8 cellular contexts compared by ENCODE assay signal in the genomic region with DNA sequence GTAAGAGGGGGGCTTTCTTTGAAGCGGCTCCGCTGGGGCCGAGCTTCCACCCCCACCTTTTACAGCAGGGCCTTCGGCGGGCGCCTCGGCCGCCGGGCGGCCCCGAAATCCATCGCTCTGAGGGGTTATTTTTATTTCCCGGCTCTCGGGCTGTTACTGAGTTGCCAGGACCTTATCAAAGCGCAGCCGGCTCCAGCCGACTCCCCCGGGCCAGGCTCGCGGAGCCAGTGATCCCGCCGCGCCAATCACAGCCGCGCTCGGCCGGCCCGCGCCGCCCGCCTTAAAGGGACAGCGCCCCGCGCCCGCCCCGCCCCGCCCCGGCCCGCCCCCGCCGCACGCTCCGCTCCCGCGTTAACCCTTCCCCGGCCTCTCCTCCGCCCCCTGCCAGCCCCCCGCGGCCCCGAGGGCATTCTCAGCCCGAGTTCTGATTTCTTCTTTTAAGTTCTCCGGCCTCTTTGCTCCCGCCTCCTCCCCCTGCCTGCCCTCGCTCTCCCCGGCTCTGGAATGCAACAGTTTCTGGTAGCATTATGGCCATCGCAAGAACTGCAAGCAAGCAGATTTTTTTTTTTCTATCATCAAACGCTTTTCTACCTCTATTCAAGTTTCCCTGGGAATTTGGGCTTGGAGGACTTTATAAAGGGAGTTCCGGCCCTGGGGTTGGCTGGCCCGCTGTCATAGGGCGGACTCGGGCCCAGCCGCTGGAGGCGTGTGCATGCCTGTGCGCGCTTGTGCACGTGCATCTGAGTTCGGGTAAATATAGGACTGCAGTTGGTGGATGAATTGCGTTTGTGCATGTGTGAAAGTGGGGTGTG. TPM values are rescaled to one million over a fixed set of nuclear protein-coding genes. Genes with fewer than 3 reads are reported as not detected.
DNase-seq lines count a peak whose midpoint lies in the region; ATAC-seq and TF ChIP-seq lines count a peak whose summit lies in the region.

A gene with protein sequence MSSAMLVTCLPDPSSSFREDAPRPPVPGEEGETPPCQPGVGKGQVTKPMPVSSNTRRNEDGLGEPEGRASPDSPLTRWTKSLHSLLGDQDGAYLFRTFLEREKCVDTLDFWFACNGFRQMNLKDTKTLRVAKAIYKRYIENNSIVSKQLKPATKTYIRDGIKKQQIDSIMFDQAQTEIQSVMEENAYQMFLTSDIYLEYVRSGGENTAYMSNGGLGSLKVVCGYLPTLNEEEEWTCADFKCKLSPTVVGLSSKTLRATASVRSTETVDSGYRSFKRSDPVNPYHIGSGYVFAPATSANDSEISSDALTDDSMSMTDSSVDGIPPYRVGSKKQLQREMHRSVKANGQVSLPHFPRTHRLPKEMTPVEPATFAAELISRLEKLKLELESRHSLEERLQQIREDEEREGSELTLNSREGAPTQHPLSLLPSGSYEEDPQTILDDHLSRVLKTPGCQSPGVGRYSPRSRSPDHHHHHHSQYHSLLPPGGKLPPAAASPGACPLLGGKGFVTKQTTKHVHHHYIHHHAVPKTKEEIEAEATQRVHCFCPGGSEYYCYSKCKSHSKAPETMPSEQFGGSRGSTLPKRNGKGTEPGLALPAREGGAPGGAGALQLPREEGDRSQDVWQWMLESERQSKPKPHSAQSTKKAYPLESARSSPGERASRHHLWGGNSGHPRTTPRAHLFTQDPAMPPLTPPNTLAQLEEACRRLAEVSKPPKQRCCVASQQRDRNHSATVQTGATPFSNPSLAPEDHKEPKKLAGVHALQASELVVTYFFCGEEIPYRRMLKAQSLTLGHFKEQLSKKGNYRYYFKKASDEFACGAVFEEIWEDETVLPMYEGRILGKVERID (minus strand): TSS at position 255 of the 812 bp plus-strand sequence. CDS start 3,028 bp downstream, outside the sequence.

- TF ChIP-seq CTCF in OCI-LY7 (conservative IDR thresholded peaks at IDR 0.05; ENCODE audit: low read length) (peak; percentile 45), esophagus squamous epithelium (IDR thresholded peaks at IDR 0.05) (peak in 3 of 6 experiments; percentile 16 to 38 (median 36))

- no peaks in the 10 kb centered on the region for H3K36me3 ChIP-seq in CD4-positive, alpha-beta memory T cell (ENCODE audit: insufficient read depth, low read length)
- H3K36me3 ChIP-seq in OCI-LY7 (ENCODE audit: insufficient read depth, low read length) (0 out of 2 replicates have a peak, but pooled peaks cover 7% of the 10 kb centered on the region), esophagus squamous epithelium (peaks cover 0 to 6% (median 0%) of the 10 kb centered on the region in 3 donors)

- peaks cover 11 to 34% (median 22%) of the 10 kb centered on the region in 4 donors for H3K4me1 Mint-ChIP-seq in CD4-positive, alpha-beta memory T cell
- H3K4me1 Mint-ChIP-seq in activated T-cell treated with anti-CD3 and anti-CD28 coated beads, Interleukin-2, amount 50 U/mL, for 72 hours (ENCODE audit: low read depth) = peaks cover 37% of the 10 kb centered on the region

- H3K27me3 Mint-ChIP-seq in CD4-positive, alpha-beta memory T cell = no peaks in the 10 kb centered on the region
- peaks cover 7% of the 10 kb centered on the region for H3K27me3 Mint-ChIP-seq in activated T-cell treated with anti-CD3 and anti-CD28 coated beads, Interleukin-2, amount 50 U/mL, for 72 hours (ENCODE audit: low read depth)

- H3K27me3 ChIP-seq in CD4-positive, alpha-beta memory T cell (ENCODE audit: insufficient read depth, low read length) = no peaks in the 10 kb centered on the region
- H3K27me3 ChIP-seq in esophagus squamous epithelium = peaks cover 0 to 28% (median 0%) of the 10 kb centered on the region in 4 donors

- no peak for TF ChIP-seq POLR2A in esophagus squamous epithelium (IDR thresholded peaks at IDR 0.05)

- peak within 1 kb of the TSS; percentile 85 to 94 (median 91) for H3K27ac Mint-ChIP-seq in CD4-positive, alpha-beta memory T cell
- peak within 1 kb of the TSS; percentile 52 for H3K27ac Mint-ChIP-seq in activated T-cell treated with anti-CD3 and anti-CD28 coated beads, Interleukin-2, amount 50 U/mL, for 72 hours

- CTCF ChIA-PET in CD4-positive, alpha-beta memory T cell (lab: Charles Lee; ENCODE audit: partially characterized antibody) = no interaction called here
- CTCF ChIA-PET in OCI-LY7 (lab: Charles Lee; ENCODE audit: unreplicated experiment) = no interaction called here

- peak within 1 kb of the TSS; percentile 93 for H3K4me2 ChIP-seq in OCI-LY7 (ENCODE audit: low read length)

- peak; percentile 85 for ATAC-seq in GM21367 (IDR thresholded peaks at IDR 0.05; ENCODE audit: unreplicated experiment)
- ATAC-seq in activated T-cell treated with anti-CD3 and anti-CD28 coated beads, Interleukin-2, amount 50 U/mL, for 72 hours (replicated peaks in 1 of 2) = peak; percentile 83

- no TSS peak for BruUV-seq in OCI-LY7 (replicated peaks; lab: Mats Ljungman, UMichigan)

- H4K20me1 ChIP-seq in OCI-LY7 (ENCODE audit: insufficient read depth, low read length) = peaks cover 5% of the 10 kb centered on the region; the same call in 1 of the 2 replicates

- H3K9me3 ChIP-seq in CD4-positive, alpha-beta memory T cell (ENCODE audit: control insufficient read depth in 1 of 2, low read length in 2 of 2) = no peaks in the 10 kb centered on the region
- H3K9me3 ChIP-seq in OCI-LY7 (ENCODE audit: low read length) (no peaks in the 10 kb centered on the region), esophagus squamous epithelium (no peaks in the 10 kb centered on the region)

- intact Hi-C loops in CD4-positive, alpha-beta memory T cell (cut with micrococcal nuclease) = no loop called here
- intact Hi-C loops in OCI-LY7 (cut with micrococcal nuclease; ENCODE audit: unreplicated experiment) = no loop called here
- intact Hi-C loops in esophagus squamous epithelium (cut with DNase I) = no loop called here

- H3K4me3 Mint-ChIP-seq in CD4-positive, alpha-beta memory T cell = peak within 1 kb of the TSS; percentile 88 to 93 (median 90)
- peak within 1 kb of the TSS; percentile 74 to 87 for H3K4me3 Mint-ChIP-seq in activated T-cell treated with anti-CD3 and anti-CD28 coated beads, Interleukin-2, amount 50 U/mL, for 72 hours

- no peaks in the 10 kb centered on the region for H3K9me2 ChIP-seq in OCI-LY7 (ENCODE audit: insufficient read depth, low read length)

- H3K27ac ChIP-seq in CD4-positive, alpha-beta memory T cell (ENCODE audit: low read depth, low read length) = peak within 1 kb of the TSS; percentile 51
- H3K27ac ChIP-seq in OCI-LY7 (ENCODE audit: low read depth, low read length, poor library complexity, severe bottlenecking) = peak within 1 kb of the TSS; percentile 68
- H3K27ac ChIP-seq in esophagus squamous epithelium = peak within 1 kb of the TSS in 1 of 4 donors; percentile 90

- H3K4me3 ChIP-seq in CD4-positive, alpha-beta memory T cell (ENCODE audit: low read length in 2 of 2) = peak within 1 kb of the TSS; percentile 52 to 75
- H3K4me3 ChIP-seq in OCI-LY7 (ENCODE audit: low read depth, low read length, poor library complexity, severe bottlenecking) = peak within 1 kb of the TSS; percentile 96
- H3K4me3 ChIP-seq in esophagus squamous epithelium = peak within 1 kb of the TSS in 2 of 4 donors; percentile 62 to 65

- POLR2A ChIA-PET in CD4-positive, alpha-beta memory T cell (lab: Charles Lee; ENCODE audit: partially characterized antibody) = no interaction called here
- POLR2A ChIA-PET in OCI-LY7 (lab: Charles Lee) = no interaction called here

- no peaks in the 10 kb centered on the region for H3K9me3 Mint-ChIP-seq in CD4-positive, alpha-beta memory T cell
- no peaks in the 10 kb centered on the region for H3K9me3 Mint-ChIP-seq in activated T-cell treated with anti-CD3 and anti-CD28 coated beads, Interleukin-2, amount 50 U/mL, for 72 hours

- peaks cover 0 to 10% of the 10 kb centered on the region in 2 donors for H3K36me3 Mint-ChIP-seq in CD4-positive, alpha-beta memory T cell
- H3K36me3 Mint-ChIP-seq in activated T-cell treated with anti-CD3 and anti-CD28 coated beads, Interleukin-2, amount 50 U/mL, for 72 hours (ENCODE audit: insufficient read depth in 2 of 2) = no peaks in the 10 kb centered on the region

- H2AFZ ChIP-seq in OCI-LY7 (ENCODE audit: low read length) = peak within 1 kb of the TSS; percentile 98

- peaks cover 42% of the 10 kb centered on the region for H3K4me1 ChIP-seq in CD4-positive, alpha-beta memory T cell (ENCODE audit: insufficient read depth, low read length)
- peaks cover 28% of the 10 kb centered on the region for H3K4me1 ChIP-seq in OCI-LY7 (ENCODE audit: insufficient read depth, low read length, poor library complexity, severe bottlenecking)
- H3K4me1 ChIP-seq in esophagus squamous epithelium = peaks cover 3 to 28% (median 16%) of the 10 kb centered on the region in 3 donors

- WGBS in esophagus squamous epithelium, 2 donors = 0% methylated on average over 10 to 14 of the region's 68 CpGs

- DNase-seq in CD4-positive, alpha-beta memory T cell = peak; percentile 86 to 89 (median 88)
- peak; percentile 85 for DNase-seq in HT1080 (ENCODE audit: low read depth)
- DNase-seq in OCI-LY7 (ENCODE audit: low spot score) = peak; percentile 93
- DNase-seq in activated T-cell treated with anti-CD3 and anti-CD28 coated beads, Interleukin-2, amount 50 U/mL, for 72 hours = peak; percentile 89
- DNase-seq in esophagus squamous epithelium (lab: John Stamatoyannopoulos, UW) = peak; percentile 19
- DNase-seq in myocyte (ENCODE audit: low read depth) = peak; percentile 93
- peak; percentile 67 for DNase-seq in stimulated activated CD8-positive, alpha-beta memory T cell treated with anti-CD3 and anti-CD28 coated beads, Interleukin-7, amount 100 ng/mL, for 24 hours (ENCODE audit: low read depth)

- H3K79me2 ChIP-seq in OCI-LY7 (ENCODE audit: insufficient read depth, low read depth, low read length) = peaks cover 7% of the 10 kb centered on the region; the same call in 1 of the 2 replicates

RNA-seq across cellular contexts. Expression of the gene that starts here (rescaled TPM):
- total RNA-seq in CD4-positive, alpha-beta memory T cell = 10 to 100 TPM; 30.1 to 30.3 TPM
- polyA plus RNA-seq in CD4-positive, alpha-beta memory T cell = 10 to 100 TPM in 1 of 2 donors, 1 to 10 TPM in 1; 3.4 to 11.8 TPM
- 1.2 and 1.8 TPM in 2 replicates for total RNA-seq in HT1080 (2014; rRNA removed; shearing (Covaris generic))
- polyA plus RNA-seq in HT1080 (2015; cell fraction: cytosol; rRNA removed) = 0.35 and 0.79 TPM in 2 replicates
- polyA plus RNA-seq in HT1080 (2015; cell fraction: nucleus; rRNA removed) = 0.91 and 1.4 TPM in 2 replicates
- total RNA-seq in OCI-LY7 (2014; rRNA removed; shearing (Covaris generic)) = 5.2 and 8.5 TPM in 2 replicates
- total RNA-seq in OCI-LY7 (2022) = 8.2 and 8.5 TPM in 2 replicates
- total RNA-seq in activated T-cell treated with anti-CD3 and anti-CD28 coated beads, Interleukin-2, amount 50 U/mL, for 72 hours = 1 to 10 TPM; 5.9 to 6.9 TPM
- total RNA-seq in esophagus squamous epithelium = 10 to 100 TPM in 1 of 4 donors, 1 to 10 TPM in 2, under 1 TPM in 1; 0.83 to 10.9 (median 6.2) TPM
- 5.1 and 22.4 TPM in 2 replicates for total RNA-seq in myocyte
- polyA plus RNA-seq in myocyte (2012) = 3.5 TPM

Comparison
In these comparisons a context has a peak if more than half of its experiments do, and no peak if none do; other contexts are left out.
1. DNase-seq: peak in every context shown above with its lines; median percentile 93 in OCI-LY7; 93 in myocyte; 89 in activated T-cell treated with anti-CD3 and anti-CD28 coated beads, Interleukin-2, amount 50 U/mL, for 72 hours; 88 in CD4-positive, alpha-beta memory T cell; 85 in HT1080; 67 in stimulated activated CD8-positive, alpha-beta memory T cell treated with anti-CD3 and anti-CD28 coated beads, Interleukin-7, amount 100 ng/mL, for 24 hours; 19 in esophagus squamous epithelium.